9 cellular contexts compared by ENCODE assay signal in the genomic region with DNA sequence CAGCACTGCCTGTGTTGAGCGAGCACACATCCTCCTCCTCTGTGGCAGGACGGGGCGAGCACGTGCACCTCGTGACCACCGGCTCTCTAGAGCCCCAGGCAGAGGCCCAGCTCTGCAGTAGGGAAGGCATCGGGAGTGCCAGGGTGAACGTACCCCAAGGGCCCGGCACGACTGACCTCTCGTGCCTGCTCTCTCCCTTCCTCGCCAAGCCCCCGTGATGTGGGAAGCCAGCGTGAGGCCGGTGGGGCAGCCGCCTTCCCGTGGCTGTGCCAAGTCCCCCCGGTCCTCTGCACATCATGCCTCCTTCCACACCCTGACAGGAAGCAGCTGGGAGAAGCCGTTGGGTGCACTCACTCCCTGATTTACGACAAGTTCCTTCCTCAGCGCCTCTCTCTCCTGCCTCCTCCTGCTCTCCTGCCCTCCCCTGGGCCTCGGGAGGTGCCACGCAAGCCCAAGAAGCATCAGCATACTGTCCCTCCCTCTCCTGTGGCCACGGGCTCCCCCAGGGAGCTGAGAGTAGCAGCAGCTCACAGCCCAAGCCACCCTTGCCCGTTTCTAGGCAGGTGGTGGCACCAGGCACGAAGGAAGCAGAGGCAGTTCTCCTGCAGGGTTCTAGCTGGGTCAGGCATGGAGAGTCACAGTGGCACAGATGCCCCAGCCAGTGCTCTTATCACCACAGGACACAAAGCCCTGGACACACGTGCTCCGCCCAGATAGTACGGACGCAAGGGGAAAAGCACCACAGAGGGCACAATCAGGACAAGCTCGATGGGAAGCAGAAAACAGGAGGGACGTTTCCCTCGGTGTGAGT. TPM values are rescaled to one million over a fixed set of nuclear protein-coding genes. Genes with fewer than 3 reads are reported as not detected.
A peak's percentile ranks its signal among the peaks of the same experiment; 100 is the strongest.
DNase-seq lines count a peak whose midpoint lies in the region; ATAC-seq and TF ChIP-seq lines count a peak whose summit lies in the region.
"Had no signal": no experiment of that assay in that cellular context is flagged by ENCODE, and none has a peak within 500 bp of the region (broad histone marks: within the 10 kb centered on the region; RNA-seq: fewer than 3 reads in every experiment).

No MANE protein-coding gene starts in this region.

- no peak overlapping the region for H2AFZ ChIP-seq in H9 (ENCODE audit: low read length)

- H3K23ac ChIP-seq in H9 (ENCODE audit: insufficient read length, low read depth, low read length): no peak overlapping the region

- no peaks in the 10 kb centered on the region for H3K27me3 Mint-ChIP-seq in H9 (ENCODE audit: low read depth)

- H2BK5ac ChIP-seq in H9 (ENCODE audit: insufficient read length, low read length): no peak overlapping the region

- H4K91ac ChIP-seq in H9 (ENCODE audit: insufficient read length, low read depth, low read length): no peak overlapping the region

- no peaks in the 10 kb centered on the region for H3K23me2 ChIP-seq in H9 (ENCODE audit: insufficient read length, low read depth, low read length, poor library complexity, severe bottlenecking)

- H3K9ac ChIP-seq in H9 (ENCODE audit: extremely low read depth, insufficient read length, low read length): no peak overlapping the region

- H3K36me3 Mint-ChIP-seq in H9 (ENCODE audit: insufficient read depth in 1 of 3, low read depth in 3 of 3): peaks cover 21 to 31% (median 30%) of the 10 kb centered on the region in 3 experiments; a peak in 6 of 7 replicates

- TF ChIP-seq CTCF in H9 (conservative IDR thresholded peaks at IDR 0.05) (no peak), gastroesophageal sphincter (IDR thresholded peaks at IDR 0.05) (no peak)

- peaks cover 19 to 23% of the 10 kb centered on the region in 2 experiments for H3K4me1 Mint-ChIP-seq in H9

- H3K14ac ChIP-seq in H9 (ENCODE audit: insufficient read depth, low read length): no peak overlapping the region; the same call in 1 of the 2 replicates

- TF ChIP-seq EP300 in gastroesophageal sphincter (IDR thresholded peaks at IDR 0.05): no peak

- H3K4me3 ChIP-seq in gastroesophageal sphincter: peak overlapping the region in 1 of 2 donors; percentile 8
- H3K4me3 ChIP-seq in skin epidermis: no peak overlapping the region

- H3K9me3 ChIP-seq in H9 (ENCODE audit: control insufficient read depth, low read depth, low read length) (no peaks in the 10 kb centered on the region), gastroesophageal sphincter (no peaks in the 10 kb centered on the region)

- ATAC-seq in gastroesophageal sphincter (peak; percentile 31), HG03378 (IDR thresholded peaks at IDR 0.05; ENCODE audit: unreplicated experiment) (no peak), GM19351 (IDR thresholded peaks at IDR 0.05; ENCODE audit: unreplicated experiment) (no peak), GM18907 (IDR thresholded peaks at IDR 0.05; ENCODE audit: unreplicated experiment) (no peak)

- no peak overlapping the region for H3K56ac ChIP-seq in H9 (ENCODE audit: insufficient read length, low read depth, low read length)

- no peak overlapping the region for H3K27ac ChIP-seq in H9 (ENCODE audit: insufficient read length, low read depth, low read length)
- peak overlapping the region in 2 of 4 donors; percentile 43 to 58 for H3K27ac ChIP-seq in gastroesophageal sphincter
- H3K27ac ChIP-seq in skin epidermis: peak overlapping the region in 13 of 21 experiments; percentile 9 to 62 (median 29)

- TF ChIP-seq POLR2A in gastroesophageal sphincter (IDR thresholded peaks at IDR 0.05): no peak

- H3K27ac Mint-ChIP-seq in H9: peak overlapping the region; percentile 79 to 96 (median 95); a peak in 5 of 7 replicates

- H2BK12ac ChIP-seq in H9 (ENCODE audit: insufficient read length, low read depth, low read length): no peak overlapping the region

- peaks cover 0 to 17% of the 10 kb centered on the region in 2 donors for H3K36me3 ChIP-seq in gastroesophageal sphincter

- H3K79me1 ChIP-seq in H9 (ENCODE audit: insufficient read depth, low read depth, low read length, poor library complexity, severe bottlenecking): peaks cover 8% of the 10 kb centered on the region

- no peak overlapping the region for H3K18ac ChIP-seq in H9 (ENCODE audit: insufficient read length, low read depth, low read length)

- H2BK120ac ChIP-seq in H9 (ENCODE audit: low read depth, low read length, poor library complexity, severe bottlenecking): no peak overlapping the region

- H3K4me2 ChIP-seq in H9 (ENCODE audit: insufficient read depth, insufficient read length, low read length): no peak overlapping the region

- H3K4me1 ChIP-seq in H9 (ENCODE audit: insufficient read depth, low read length): no peaks in the 10 kb centered on the region; the same call in 1 of the 2 replicates
- peaks cover 0 to 53% (median 5%) of the 10 kb centered on the region in 3 donors for H3K4me1 ChIP-seq in gastroesophageal sphincter

- H3K4ac ChIP-seq in H9 (ENCODE audit: low read depth, low read length): no peak overlapping the region

- H2BK15ac ChIP-seq in H9 (ENCODE audit: low read depth, low read length): no peak overlapping the region

- H3K79me2 ChIP-seq in H9 (ENCODE audit: insufficient read depth, low read length): peaks cover 2% of the 10 kb centered on the region; the same call in 1 of the 2 replicates

- DNase-seq in H9 (no peak), RPMI7951 (ENCODE audit: low read depth) (peak; percentile 81), iPS-NIHi7 (ENCODE audit: extremely low spot score) (no peak)
- DNase-seq: NCI-H2081 treated with DMSO at 0.1 percent for 48 hours had no signal

- no peaks in the 10 kb centered on the region for H4K20me1 ChIP-seq in H9 (ENCODE audit: control insufficient read depth, insufficient read depth, insufficient read length)

- H3K9me3 Mint-ChIP-seq in H9: no peaks in the 10 kb centered on the region

- H3K27me3 ChIP-seq in H9 (ENCODE audit: insufficient read depth, low read length) (no peaks in the 10 kb centered on the region), gastroesophageal sphincter (no peaks in the 10 kb centered on the region)

- H2AK5ac ChIP-seq in H9 (ENCODE audit: insufficient read length, low read length): no peak overlapping the region

- H2BK20ac ChIP-seq in H9 (ENCODE audit: low read depth, low read length, poor library complexity, severe bottlenecking): no peak overlapping the region

- WGBS in H9 (ENCODE audit: extremely low coverage, insufficient read length, low lambda C conversion rate): no CpG with 5 or more reads among the region's 33 CpGs
- 52 to 64% methylated on average over 5 to 7 of the region's 33 CpGs for WGBS in gastroesophageal sphincter (ENCODE audit: low coverage in 1 of 2), 2 donors

- H4K5ac ChIP-seq in H9 (ENCODE audit: insufficient read length, low read depth, low read length): no peak overlapping the region

- no peak overlapping the region for H3T11ph ChIP-seq in H9 (ENCODE audit: low read length)

- no peak overlapping the region for H4K8ac ChIP-seq in H9 (replicated peaks; ENCODE audit: insufficient read length, low read depth, low read length)

- H3K4me3 Mint-ChIP-seq in H9: no peak overlapping the region

RNA-seq across cellular contexts. Expression of gene AMZ1, which starts 47.0 kb away (rescaled TPM):
- total RNA-seq in H9 (2021) (0.74 and 0.90 TPM in 2 replicates), gastroesophageal sphincter (under 1 TPM; 0.12 to 0.62 (median 0.32) TPM)
- 4.9 and 8.5 TPM in 2 replicates for total RNA-seq in RPMI7951 (2014; rRNA removed; shearing (Covaris generic))
